In genomic region chr3:24765399-24765798, GRCh38 we compare ENCODE assay signal across 25 cellular contexts.
"Had no signal": no experiment of that assay in that cellular context is flagged by ENCODE, and none has a peak within 500 bp of the region (broad histone marks: within the 10 kb centered on the region; RNA-seq: fewer than 3 reads in every experiment).

No MANE protein-coding gene starts in this region.

- H3K4me1 ChIP-seq: left lung, lower lobe of right lung, right atrium auricular region, right lobe of liver, stomach, suprapubic skin, tibial artery, uterus had no signal

- H3K27ac ChIP-seq: left lung, lower lobe of right lung, ovary, right atrium auricular region, right lobe of liver, stomach, suprapubic skin, thoracic aorta, tibial artery, uterus had no signal

- H3K36me3 ChIP-seq: left lung, lower lobe of right lung, ovary, right atrium auricular region, right lobe of liver, stomach, suprapubic skin, thoracic aorta, tibial artery, uterus had no signal

- H3K9me3 ChIP-seq: left lung, lower lobe of right lung, ovary, right atrium auricular region, right lobe of liver, stomach, suprapubic skin, thoracic aorta, tibial artery, uterus had no signal

- H3K4me3 ChIP-seq: left lung, lower lobe of right lung, ovary, right atrium auricular region, right lobe of liver, stomach, suprapubic skin, thoracic aorta, tibial artery, uterus had no signal

- DNase-seq: hypothalamus; immature natural killer cell; kidney; left colon; left lung; lower lobe of right lung; mammary epithelial cell; mesenchymal stem cell; naive B cell; natural killer cell; ovary; right lobe of liver; stimulated activated CD4-positive, alpha-beta T cell treated with anti-CD3 and anti-CD28 coated beads, Interleukin-12 subunit alpha, Interleukin-12 subunit beta, amount 100 ng/mL, for 4 hours; stimulated activated CD4-positive, alpha-beta T cell treated with anti-CD3 and anti-CD28 coated beads, Interleukin-15, amount 100 ng/mL, for 24 hours; stimulated activated CD4-positive, alpha-beta T cell treated with anti-CD3 and anti-CD28 coated beads, Interleukin-2, amount 100 ng/mL, for 24 hours; stimulated activated CD4-positive, alpha-beta T cell treated with anti-CD3 and anti-CD28 coated beads, Interleukin-4, amount 100 ng/mL, for 1 hour; stimulated activated naive B cell treated with anti-CD40 and anti-IgM and Interleukin-4, amounts not matched to agents 10 μg/mL and 1 μg/mL and 100 μg/mL, for 72 hours; stimulated activated naive CD8-positive, alpha-beta T cell treated with anti-CD3 and anti-CD28 coated beads, Interleukin-15, Interleukin-2, amounts not matched to agents 100 U/mL and 50 U/mL, for 24 hours; stomach; tibial artery; trophoblast cell; uterus had no signal

- H3K27me3 ChIP-seq: left lung, ovary, right atrium auricular region, right lobe of liver, stomach, suprapubic skin, tibial artery, uterus had no signal
